15 cellular contexts compared by ENCODE assay signal in the genomic region with DNA sequence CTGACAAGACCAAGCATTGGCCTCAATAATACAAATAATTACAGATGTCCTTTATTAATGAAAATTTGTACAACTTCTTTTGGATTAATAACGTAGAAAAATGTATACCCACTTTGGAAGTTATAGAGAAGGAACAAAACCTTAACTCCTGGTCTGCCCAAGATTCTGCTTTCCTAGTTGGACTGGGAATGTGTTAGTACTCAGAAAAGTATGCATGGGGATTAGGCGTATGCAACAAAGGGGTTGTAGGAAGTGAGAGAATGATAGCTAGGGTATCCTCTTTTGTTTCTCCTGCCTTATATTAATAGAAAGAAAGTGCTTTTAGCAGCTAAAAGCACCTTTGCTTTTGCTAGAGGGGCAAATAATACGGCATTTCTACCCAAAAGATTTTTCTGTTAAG. TPM values are rescaled to one million over a fixed set of nuclear protein-coding genes. Genes with fewer than 3 reads are reported as not detected.
DNase-seq lines count a peak whose midpoint lies in the region; ATAC-seq and TF ChIP-seq lines count a peak whose summit lies in the region.
"Had no signal": no experiment of that assay in that cellular context is flagged by ENCODE, and none has a peak within 500 bp of the region (broad histone marks: within the 10 kb centered on the region; RNA-seq: fewer than 3 reads in every experiment).

No MANE protein-coding gene starts in this region.

- no peak overlapping the region for H3K4me3 Mint-ChIP-seq in neural progenitor cell
- H3K4me3 Mint-ChIP-seq: CD4-positive, CD25-positive, alpha-beta regulatory T cell; naive thymus-derived CD8-positive, alpha-beta T cell had no signal

- ATAC-seq in RWPE2 (ENCODE audit: low read depth): peak; percentile 71
- ATAC-seq: activated naive CD4-positive, alpha-beta T cell treated with anti-CD3 and anti-CD28 coated beads, Interleukin-2, amount 50 U/mL, for 72 hours; naive thymus-derived CD8-positive, alpha-beta T cell had no signal

- DNase-seq in ELR (ENCODE audit: low read depth): peak; percentile 76
- DNase-seq in RWPE2 (ENCODE audit: low spot score): no peak
- peak; percentile 52 for DNase-seq in epithelial cell of esophagus (ENCODE audit: low read depth)
- DNase-seq in neural progenitor cell (ENCODE audit: low spot score): peak; percentile 29
- DNase-seq in NCI-H146 (lab: John Stamatoyannopoulos, UW): no peak
- no peak for DNase-seq in HK-2 (ENCODE audit: unreplicated experiment)
- DNase-seq in activated CD4-positive, alpha-beta T cell treated with anti-CD3 and anti-CD28 coated beads, Interleukin-2, amount 50 U/mL, for 1 hour: no peak
- no peak for DNase-seq in stimulated activated CD8-positive, alpha-beta memory T cell treated with anti-CD3 and anti-CD28 coated beads, Interleukin-4, amount 100 ng/mL, for 48 hours
- DNase-seq: activated CD4-positive, alpha-beta T cell treated with anti-CD3 and anti-CD28 coated beads for 1 hour; CD4-positive, CD25-positive, alpha-beta regulatory T cell; naive thymus-derived CD8-positive, alpha-beta T cell; NCI-H2081; stomach had no signal

- H3K4me1 ChIP-seq in RWPE2 (ENCODE audit: insufficient read depth, poor library complexity, severe bottlenecking) (peaks cover 35% of the 10 kb centered on the region), neural progenitor cell (peaks cover 15% of the 10 kb centered on the region)

- H3K27me3 ChIP-seq in RWPE2 (ENCODE audit: insufficient read depth, poor library complexity, severe bottlenecking) (no peaks in the 10 kb centered on the region), neural progenitor cell (no peaks in the 10 kb centered on the region)
- H3K27me3 ChIP-seq: right atrium auricular region, stomach had no signal

- no peak overlapping the region for H3K27ac Mint-ChIP-seq in neural progenitor cell
- H3K27ac Mint-ChIP-seq: activated naive CD4-positive, alpha-beta T cell treated with anti-CD3 and anti-CD28 coated beads, Interleukin-2, amount 50 U/mL, for 72 hours; CD4-positive, CD25-positive, alpha-beta regulatory T cell; naive thymus-derived CD8-positive, alpha-beta T cell had no signal

- peaks cover 63% of the 10 kb centered on the region for H3K36me3 ChIP-seq in RWPE2 (ENCODE audit: low read depth)
- no peaks in the 10 kb centered on the region for H3K36me3 ChIP-seq in neural progenitor cell

- no peak overlapping the region for H2AFZ ChIP-seq in neural progenitor cell (replicated peaks)

- H3K9ac ChIP-seq in neural progenitor cell: no peak overlapping the region

- H3K4me3 ChIP-seq in RWPE2 (ENCODE audit: severe bottlenecking) (no peak overlapping the region), epithelial cell of esophagus (ENCODE audit: low read length) (no peak overlapping the region), neural progenitor cell (no peak overlapping the region)
- H3K4me3 ChIP-seq: right atrium auricular region, stomach had no signal

- H3K79me2 ChIP-seq in neural progenitor cell (ENCODE audit: low read depth): no peaks in the 10 kb centered on the region

- H3K4me2 ChIP-seq in neural progenitor cell: no peak overlapping the region

- no peak for TF ChIP-seq CTCF in RWPE2 (IDR thresholded peaks at IDR 0.05; ENCODE audit: poor library complexity, severe bottlenecking)
- TF ChIP-seq CTCF in epithelial cell of esophagus (IDR thresholded peaks at IDR 0.05; ENCODE audit: insufficient read depth, low read depth, low read length, missing control alignments): no peak
- no peak for TF ChIP-seq CTCF in neural progenitor cell (IDR thresholded peaks at IDR 0.05)

- H3K4me1 Mint-ChIP-seq in neural progenitor cell: no peaks in the 10 kb centered on the region

- H3K9me3 Mint-ChIP-seq in neural progenitor cell: no peaks in the 10 kb centered on the region
- H3K9me3 Mint-ChIP-seq: activated naive CD4-positive, alpha-beta T cell treated with anti-CD3 and anti-CD28 coated beads, Interleukin-2, amount 50 U/mL, for 72 hours; CD4-positive, CD25-positive, alpha-beta regulatory T cell; naive thymus-derived CD8-positive, alpha-beta T cell had no signal

- no peaks in the 10 kb centered on the region for H3F3A ChIP-seq in neural progenitor cell (ENCODE audit: low read depth)

- no peaks in the 10 kb centered on the region for H3K27me3 Mint-ChIP-seq in neural progenitor cell (ENCODE audit: insufficient read depth, low read depth)
- H3K27me3 Mint-ChIP-seq: CD4-positive, CD25-positive, alpha-beta regulatory T cell; naive thymus-derived CD8-positive, alpha-beta T cell had no signal

- H3K9me3 ChIP-seq in RWPE2 (ENCODE audit: severe bottlenecking) (no peaks in the 10 kb centered on the region), neural progenitor cell (ENCODE audit: low read depth) (no peaks in the 10 kb centered on the region)
- H3K9me3 ChIP-seq: right atrium auricular region, stomach had no signal

- peaks cover 18% of the 10 kb centered on the region for H3K36me3 Mint-ChIP-seq in neural progenitor cell

- H3K27ac ChIP-seq in RWPE2 (ENCODE audit: poor library complexity, severe bottlenecking) (peak overlapping the region; percentile 40), neural progenitor cell (no peak overlapping the region)
- H3K27ac ChIP-seq: right atrium auricular region, stomach had no signal

- H4K20me1 ChIP-seq in neural progenitor cell (ENCODE audit: low read depth): no peaks in the 10 kb centered on the region

RNA-seq across cellular contexts. Expression of gene GOLGA4, which starts 47.5 kb away (rescaled TPM):
- 33.8 and 50.4 TPM in 2 replicates for total RNA-seq in neural progenitor cell (ENCODE audit: low replicate concordance)

Comparison
In these comparisons a context has a peak if more than half of its experiments do, and no peak if none do; other contexts are left out.
1. DNase-seq: peak in ELR (single experiment), epithelial cell of esophagus (single experiment) and neural progenitor cell (single experiment); none in RWPE2 (single experiment), NCI-H146 (single experiment), HK-2 (single experiment), activated CD4-positive, alpha-beta T cell treated with anti-CD3 and anti-CD28 coated beads, Interleukin-2, amount 50 U/mL, for 1 hour (single experiment) and stimulated activated CD8-positive, alpha-beta memory T cell treated with anti-CD3 and anti-CD28 coated beads, Interleukin-4, amount 100 ng/mL, for 48 hours (single experiment).